13 cellular contexts compared by ENCODE assay signal in genomic region chr18:6004119-6004518, GRCh38.
DNase-seq lines count a peak whose midpoint lies in the region; ATAC-seq and TF ChIP-seq lines count a peak whose summit lies in the region.
"Had no signal": no experiment of that assay in that cellular context is flagged by ENCODE, and none has a peak within 500 bp of the region (broad histone marks: within the 10 kb centered on the region; RNA-seq: fewer than 3 reads in every experiment).

No MANE protein-coding gene starts in this region.

- no peak for DNase-seq in activated CD4-positive, alpha-beta T cell treated with anti-CD3 and anti-CD28 coated beads, Interleukin-2, amount 10 ng/mL, durations not matched to agents 7 days and 5 days
- DNase-seq in activated CD4-positive, alpha-beta T cell treated with anti-CD3 and anti-CD28 coated beads for 48 hours = no peak
- no peak for DNase-seq in nephron progenitor cell
- no peak for DNase-seq in neuronal stem cell (ENCODE audit: low spot score)
- DNase-seq in G401 (ENCODE audit: low spot score) = no peak
- DNase-seq in NAMALWA (ENCODE audit: low spot score) = no peak
- DNase-seq: DMS 273 treated with DMSO at 0.1 percent for 48 hours, NCI-H2227 treated with DMSO at 0.1 percent for 48 hours had no signal

- no peak overlapping the region for H3K18ac ChIP-seq in neuronal stem cell (ENCODE audit: low read length)

- peaks cover 25% of the 10 kb centered on the region for H3K4me1 Mint-ChIP-seq in activated CD4-positive, alpha-beta T cell treated with anti-CD3 and anti-CD28 coated beads, Interleukin-2, amount 10 ng/mL, durations not matched to agents 7 days and 5 days
- peaks cover 8% of the 10 kb centered on the region for H3K4me1 Mint-ChIP-seq in nephron progenitor cell
- H3K4me1 Mint-ChIP-seq: brain had no signal

- no peak overlapping the region for H3K4me2 ChIP-seq in neuronal stem cell (ENCODE audit: insufficient read depth, low read length, poor library complexity, severe bottlenecking)

- H3K23ac ChIP-seq in neuronal stem cell (ENCODE audit: low read depth, low read length, poor library complexity) = no peak overlapping the region

- H2BK5ac ChIP-seq in neuronal stem cell (ENCODE audit: low read length) = no peak overlapping the region

- no peak overlapping the region for H3K14ac ChIP-seq in neuronal stem cell (ENCODE audit: low read length)

- H4K91ac ChIP-seq in neuronal stem cell (ENCODE audit: low read depth, low read length, poor library complexity) = no peak overlapping the region

- H2BK120ac ChIP-seq in neuronal stem cell (ENCODE audit: low read depth, low read length) = no peak overlapping the region

- no peak overlapping the region for H3K4ac ChIP-seq in neuronal stem cell (ENCODE audit: low read length)

- WGBS in neuronal stem cell (ENCODE audit: extremely low coverage in 2 of 2, insufficient read length in 2 of 2, insufficient replicate concordance in 1 of 2), 2 donors = no CpG with 5 or more reads among the region's 3 CpGs

- no peak overlapping the region for H2AK5ac ChIP-seq in neuronal stem cell (ENCODE audit: low read depth, low read length)

- no peaks in the 10 kb centered on the region for H3K36me3 ChIP-seq in neuronal stem cell (replicated peaks in 1 of 2; ENCODE audit: control insufficient read depth in 2 of 2, insufficient read depth in 2 of 2, low read length in 2 of 2)
- H3K36me3 ChIP-seq: SJSA1 had no signal

- H3K9me3 ChIP-seq in neuronal stem cell (replicated peaks in 1 of 2; ENCODE audit: control insufficient read depth in 2 of 2, insufficient read depth in 1 of 2, low read depth in 1 of 2, low read length in 2 of 2) = peaks cover 1 to 16% of the 10 kb centered on the region in 2 donors
- H3K9me3 ChIP-seq: SJSA1 had no signal

- H2AFZ ChIP-seq in neuronal stem cell (ENCODE audit: low read length) = no peak overlapping the region

- ATAC-seq in GM21619 (IDR thresholded peaks at IDR 0.05; ENCODE audit: unreplicated experiment) (peak; percentile 72), HG03135 (IDR thresholded peaks at IDR 0.05; ENCODE audit: unreplicated experiment) (peak; percentile 71)
- ATAC-seq: sciatic nerve had no signal

- H2BK12ac ChIP-seq in neuronal stem cell (ENCODE audit: low read length) = no peak overlapping the region

- H3K79me1 ChIP-seq in neuronal stem cell (ENCODE audit: low read depth, low read length) = no peaks in the 10 kb centered on the region

- peak overlapping the region; percentile 41 for H3K27ac Mint-ChIP-seq in activated CD4-positive, alpha-beta T cell treated with anti-CD3 and anti-CD28 coated beads, Interleukin-2, amount 10 ng/mL, durations not matched to agents 7 days and 5 days
- H3K27ac Mint-ChIP-seq in nephron progenitor cell = peak overlapping the region; percentile 66
- H3K27ac Mint-ChIP-seq: brain had no signal

- H3K4me1 ChIP-seq in neuronal stem cell (ENCODE audit: control insufficient read depth in 2 of 2, insufficient read depth in 1 of 2, low read depth in 1 of 2, low read length in 2 of 2) = no peaks in the 10 kb centered on the region
- H3K4me1 ChIP-seq: SJSA1 had no signal

- POLR2A ChIA-PET in activated CD4-positive, alpha-beta T cell treated with anti-CD3 and anti-CD28 coated beads, Interleukin-2, amount 10 ng/mL, durations not matched to agents 7 days and 5 days (lab: Charles Lee) = no interaction called here

- CTCF ChIA-PET in activated CD4-positive, alpha-beta T cell treated with anti-CD3 and anti-CD28 coated beads, Interleukin-2, amount 10 ng/mL, durations not matched to agents 7 days and 5 days (lab: Charles Lee) = no interaction called here

- TF ChIP-seq CTCF in nephron progenitor cell (IDR thresholded peaks at IDR 0.05) = no peak

- H4K8ac ChIP-seq in neuronal stem cell (ENCODE audit: low read depth, low read length) = no peak overlapping the region

- H3K4me3 ChIP-seq in neuronal stem cell (ENCODE audit: low read length in 2 of 2) = no peak overlapping the region
- H3K4me3 ChIP-seq: SJSA1 had no signal

- no peaks in the 10 kb centered on the region for H3K36me3 Mint-ChIP-seq in activated CD4-positive, alpha-beta T cell treated with anti-CD3 and anti-CD28 coated beads, Interleukin-2, amount 10 ng/mL, durations not matched to agents 7 days and 5 days (ENCODE audit: low read depth)
- H3K36me3 Mint-ChIP-seq in nephron progenitor cell (ENCODE audit: low read depth) = peaks cover 13% of the 10 kb centered on the region
- H3K36me3 Mint-ChIP-seq: brain had no signal

- in situ Hi-C loops in G401 (cut with HindIII; ENCODE audit: low sequenced_read_pairs) = no loop called here

- peaks cover 16% of the 10 kb centered on the region for H3K9me3 Mint-ChIP-seq in activated CD4-positive, alpha-beta T cell treated with anti-CD3 and anti-CD28 coated beads, Interleukin-2, amount 10 ng/mL, durations not matched to agents 7 days and 5 days
- peaks cover 30% of the 10 kb centered on the region for H3K9me3 Mint-ChIP-seq in nephron progenitor cell

- H3K9ac ChIP-seq in neuronal stem cell (ENCODE audit: low read depth, low read length, poor library complexity) = no peak overlapping the region

- no peak overlapping the region for H2BK15ac ChIP-seq in neuronal stem cell (ENCODE audit: low read length)

- H3K4me3 Mint-ChIP-seq in activated CD4-positive, alpha-beta T cell treated with anti-CD3 and anti-CD28 coated beads, Interleukin-2, amount 10 ng/mL, durations not matched to agents 7 days and 5 days = no peak overlapping the region
- H3K4me3 Mint-ChIP-seq in nephron progenitor cell = no peak overlapping the region
- H3K4me3 Mint-ChIP-seq: brain had no signal

- H3K27ac ChIP-seq in neuronal stem cell (replicated peaks; ENCODE audit: low read length) = no peak overlapping the region
- H3K27ac ChIP-seq: SJSA1 had no signal

- peaks cover 2% of the 10 kb centered on the region for H3K27me3 Mint-ChIP-seq in activated CD4-positive, alpha-beta T cell treated with anti-CD3 and anti-CD28 coated beads, Interleukin-2, amount 10 ng/mL, durations not matched to agents 7 days and 5 days
- peaks cover 4% of the 10 kb centered on the region for H3K27me3 Mint-ChIP-seq in nephron progenitor cell (ENCODE audit: low read depth, poor library complexity)

- peaks cover 0 to 2% (median 0%) of the 10 kb centered on the region in 3 experiments for H3K27me3 ChIP-seq in neuronal stem cell (ENCODE audit: control insufficient read depth in 3 of 3, insufficient read depth in 3 of 3, low read depth in 1 of 3, low read length in 3 of 3)
- H3K27me3 ChIP-seq: SJSA1 had no signal
